Comparison of ENCODE assay signal across 22 cellular contexts in the genomic region with DNA sequence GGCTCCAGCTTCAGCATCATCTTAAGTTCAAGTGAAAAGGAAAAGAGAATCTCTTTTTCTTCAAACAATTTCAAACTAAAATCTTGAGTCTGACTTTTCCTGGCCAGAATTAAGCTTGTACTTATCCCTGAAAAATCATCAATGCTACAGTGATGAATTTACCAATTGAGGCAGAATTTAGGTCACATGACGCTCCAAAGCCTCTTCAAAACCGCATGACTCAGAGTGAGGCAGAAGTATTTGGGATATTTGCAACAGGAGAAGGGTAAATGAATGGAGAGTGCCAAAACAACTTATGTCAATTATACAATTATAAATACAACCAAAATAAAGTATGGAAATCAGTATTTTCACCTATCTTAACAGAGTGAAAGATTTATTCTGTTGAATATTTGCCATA.
"Had no signal": no experiment of that assay in that cellular context is flagged by ENCODE, and none has a peak within 500 bp of the region (broad histone marks: within the 10 kb centered on the region; RNA-seq: fewer than 3 reads in every experiment).

No MANE protein-coding gene starts in this region.

- H3K27ac Mint-ChIP-seq: activated B cell treated with CpG ODN at 0.5 μM for 24 hours; activated CD4-positive, alpha-beta memory T cell treated with anti-CD3 and anti-CD28 coated beads for 36 hours; activated CD4-positive, alpha-beta T cell treated with anti-CD3 and anti-CD28 coated beads for 36 hours; activated naive CD8-positive, alpha-beta T cell treated with anti-CD3 and anti-CD28 coated beads, Interleukin-2, amount 10 ng/mL, durations not matched to agents 7 days and 5 days; dendritic cell treated with granulocyte-macrophage colony-stimulating factor and Interleukin-4, amounts not matched to agents 40 ng/mL and 50 ng/mL, for 4 days; nephron progenitor cell had no signal

- DNase-seq: activated B cell treated with CpG ODN at 0.5 μM for 24 hours; activated CD4-positive, alpha-beta memory T cell treated with anti-CD3 and anti-CD28 coated beads for 36 hours; activated CD4-positive, alpha-beta T cell treated with anti-CD3 and anti-CD28 coated beads for 36 hours; activated naive CD4-positive, alpha-beta T cell treated with Interleukin-2 at 50 U/mL for 16 hours; activated naive CD8-positive, alpha-beta T cell treated with anti-CD3 and anti-CD28 coated beads, Interleukin-2, amount 10 ng/mL, durations not matched to agents 7 days and 5 days; activated T-cell treated with anti-CD3 and anti-CD28 coated beads, Interleukin-2, amount 50 U/mL, for 48 hours; amygdala; effector CD4-positive, alpha-beta T cell; gastrocnemius medialis; heart left ventricle; left colon; mesenchymal stem cell; mucosa of descending colon; nephron progenitor cell; nucleus accumbens; sigmoid colon; stimulated activated CD4-positive, alpha-beta T cell treated with anti-CD3 and anti-CD28 coated beads, Interleukin-2, amount 100 ng/mL, for 48 hours; stimulated activated CD8-positive, alpha-beta memory T cell treated with anti-CD3 and anti-CD28 coated beads, Interleukin-4, amount 100 ng/mL, for 48 hours; stimulated activated naive CD4-positive, alpha-beta T cell treated with Interleukin-2 at 50 U/mL for 16 hours; T1000; upper lobe of left lung had no signal

- H3K27me3 ChIP-seq: gastrocnemius medialis, heart left ventricle, sigmoid colon, upper lobe of left lung had no signal

- H3K36me3 Mint-ChIP-seq: activated CD4-positive, alpha-beta memory T cell treated with anti-CD3 and anti-CD28 coated beads for 36 hours; activated naive CD8-positive, alpha-beta T cell treated with anti-CD3 and anti-CD28 coated beads, Interleukin-2, amount 10 ng/mL, durations not matched to agents 7 days and 5 days had no signal

- H3K4me1 Mint-ChIP-seq: activated B cell treated with CpG ODN at 0.5 μM for 24 hours; activated CD4-positive, alpha-beta T cell treated with anti-CD3 and anti-CD28 coated beads for 36 hours; activated naive CD8-positive, alpha-beta T cell treated with anti-CD3 and anti-CD28 coated beads, Interleukin-2, amount 10 ng/mL, durations not matched to agents 7 days and 5 days; nephron progenitor cell had no signal

- H3K9me3 ChIP-seq: gastrocnemius medialis, mucosa of descending colon, upper lobe of left lung had no signal

- H3K27ac ChIP-seq: gastrocnemius medialis, heart left ventricle, sigmoid colon, upper lobe of left lung had no signal

- H3K4me1 ChIP-seq: gastrocnemius medialis, heart left ventricle, sigmoid colon, upper lobe of left lung had no signal

- H3K4me3 Mint-ChIP-seq: activated B cell treated with CpG ODN at 0.5 μM for 24 hours; activated CD4-positive, alpha-beta memory T cell treated with anti-CD3 and anti-CD28 coated beads for 36 hours; activated CD4-positive, alpha-beta T cell treated with anti-CD3 and anti-CD28 coated beads for 36 hours; activated naive CD8-positive, alpha-beta T cell treated with anti-CD3 and anti-CD28 coated beads, Interleukin-2, amount 10 ng/mL, durations not matched to agents 7 days and 5 days; dendritic cell treated with granulocyte-macrophage colony-stimulating factor and Interleukin-4, amounts not matched to agents 40 ng/mL and 50 ng/mL, for 4 days; nephron progenitor cell had no signal

- H3K27me3 Mint-ChIP-seq: activated B cell treated with CpG ODN at 0.5 μM for 24 hours; activated CD4-positive, alpha-beta memory T cell treated with anti-CD3 and anti-CD28 coated beads for 36 hours; activated CD4-positive, alpha-beta T cell treated with anti-CD3 and anti-CD28 coated beads for 36 hours; activated naive CD8-positive, alpha-beta T cell treated with anti-CD3 and anti-CD28 coated beads, Interleukin-2, amount 10 ng/mL, durations not matched to agents 7 days and 5 days; dendritic cell treated with granulocyte-macrophage colony-stimulating factor and Interleukin-4, amounts not matched to agents 40 ng/mL and 50 ng/mL, for 4 days had no signal

- H3K4me3 ChIP-seq: gastrocnemius medialis, heart left ventricle, mucosa of descending colon, sigmoid colon, upper lobe of left lung had no signal

- H3K36me3 ChIP-seq: gastrocnemius medialis, heart left ventricle, sigmoid colon, upper lobe of left lung had no signal

- H3K9me3 Mint-ChIP-seq: activated B cell treated with CpG ODN at 0.5 μM for 24 hours; activated naive CD8-positive, alpha-beta T cell treated with anti-CD3 and anti-CD28 coated beads, Interleukin-2, amount 10 ng/mL, durations not matched to agents 7 days and 5 days; dendritic cell treated with granulocyte-macrophage colony-stimulating factor and Interleukin-4, amounts not matched to agents 40 ng/mL and 50 ng/mL, for 4 days; nephron progenitor cell had no signal
